In the genomic region with DNA sequence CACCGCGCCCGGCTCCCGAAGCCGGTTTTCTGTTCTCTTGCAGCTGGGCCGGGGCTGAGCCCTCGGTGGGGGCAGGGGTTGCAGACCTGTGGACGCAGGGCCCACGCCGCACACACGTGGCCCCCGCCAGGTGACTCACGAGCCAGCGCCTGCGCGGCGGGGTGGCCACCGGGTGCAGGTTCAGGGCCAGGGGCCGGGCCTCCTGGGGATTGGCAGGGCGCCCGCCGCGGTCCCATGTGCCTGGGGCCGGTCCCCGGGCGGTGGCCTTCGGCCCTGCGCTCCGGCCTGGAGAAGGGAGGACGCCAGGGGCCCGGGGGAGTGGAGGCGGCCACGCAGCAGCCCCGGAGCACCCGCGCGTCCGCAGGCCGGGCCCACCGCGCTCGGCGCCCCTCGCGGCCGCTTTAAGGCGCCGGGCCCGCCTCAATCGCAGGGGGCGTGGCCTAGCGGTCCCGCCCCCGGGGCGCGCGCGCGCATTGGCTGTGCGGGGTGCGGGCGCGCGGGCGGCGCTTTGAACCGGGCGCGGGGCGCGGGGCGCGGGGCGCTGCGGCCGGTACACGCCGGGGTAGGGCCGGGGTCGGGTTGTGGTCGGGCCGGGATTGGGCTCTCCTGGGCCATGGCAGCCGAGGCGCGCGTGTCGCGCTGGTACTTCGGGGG, we compare ENCODE assay signal across 8 cellular contexts. TPM values are rescaled to one million over a fixed set of nuclear protein-coding genes. Genes with fewer than 3 reads are reported as not detected.
DNase-seq lines count a peak whose midpoint lies in the region; ATAC-seq and TF ChIP-seq lines count a peak whose summit lies in the region.

SLC25A10 (plus strand) TSS at position 471 of the 654 bp plus-strand sequence; CDS start at position 614, 143 bp downstream.

- peak; percentile 66 for DNase-seq in NCI-H460 (ENCODE audit: extremely low read depth, low read depth)
- peak; percentile 71 to 74 for DNase-seq in activated CD4-positive, alpha-beta T cell treated with anti-CD3 and anti-CD28 coated beads for 24 hours (ENCODE audit: low read depth in 2 of 2)
- no peak for DNase-seq in chondrocyte (ENCODE audit: low spot score)
- DNase-seq in left colon = peak; percentile 89 to 90
- peak; percentile 36 to 64 for DNase-seq in stimulated activated CD4-positive, alpha-beta T cell treated with anti-CD3 and anti-CD28 coated beads, Interleukin-1b, Interleukin-23, amount 100 ng/mL, for 1 hour (ENCODE audit: low read depth in 2 of 2)

- H3K4me1 Mint-ChIP-seq in chondrocyte (ENCODE audit: low read depth) = peaks cover 20% of the 10 kb centered on the region

- no peak for TF ChIP-seq CTCF in 22Rv1 (IDR thresholded peaks at IDR 0.05)
- TF ChIP-seq CTCF in chondrocyte (IDR thresholded peaks at IDR 0.05) = peak; percentile 19

- H3K27me3 Mint-ChIP-seq in chondrocyte (ENCODE audit: low read depth) = no peaks in the 10 kb centered on the region

- H3K4me3 Mint-ChIP-seq in chondrocyte (ENCODE audit: unreplicated experiment) = peak within 1 kb of the TSS; percentile 76

- H3K27ac Mint-ChIP-seq in chondrocyte (ENCODE audit: unreplicated experiment) = peak within 1 kb of the TSS; percentile 81

- peaks cover under 1% of the 10 kb centered on the region for H3K36me3 Mint-ChIP-seq in chondrocyte (ENCODE audit: low read depth)

- ATAC-seq in GM18517 (IDR thresholded peaks at IDR 0.05; ENCODE audit: unreplicated experiment) (peak; percentile 54), HG03135 (IDR thresholded peaks at IDR 0.05; ENCODE audit: unreplicated experiment) (peak; percentile 47), left colon (peak; percentile 70)

- H3K9me3 Mint-ChIP-seq in chondrocyte (ENCODE audit: low read depth) = no peaks in the 10 kb centered on the region

- H3K27ac ChIP-seq in 22Rv1 = peak within 1 kb of the TSS; percentile 97

- intact Hi-C loops in left colon (cut with DNase I, micrococcal nuclease) = no loop called here

RNA-seq across cellular contexts. Expression of gene SLC25A10, which starts in this region (rescaled TPM):
- total RNA-seq in NCI-H460 (2014; rRNA removed; shearing (Covaris generic)) = 9.4 and 12.6 TPM in 2 replicates
- 86.6 and 94.0 TPM in 2 replicates for polyA plus RNA-seq in NCI-H460 (2014; cell fraction: nucleus; rRNA removed)
- 5.6 to 8.5 TPM (median 5.7 TPM) in 3 replicates for total RNA-seq in chondrocyte
- total RNA-seq in left colon = 10 to 100 TPM; 52.5 to 76.2 TPM
